In genomic region chr17:40326014-40326831, GRCh38 we compare ENCODE assay signal across 9 cellular contexts. TPM values are rescaled to one million over a fixed set of nuclear protein-coding genes. Genes with fewer than 3 reads are reported as not detected.
DNase-seq lines count a peak whose midpoint lies in the region; ATAC-seq and TF ChIP-seq lines count a peak whose summit lies in the region.
"Had no signal": no experiment of that assay in that cellular context is flagged by ENCODE, and none has a peak within 500 bp of the region (broad histone marks: within the 10 kb centered on the region; RNA-seq: fewer than 3 reads in every experiment).

No MANE protein-coding gene starts in this region.

- no peak for ATAC-seq in GM21381 (IDR thresholded peaks at IDR 0.05; ENCODE audit: unreplicated experiment)

- no peak for TF ChIP-seq CTCF in MM.1S (IDR thresholded peaks at IDR 0.05; ENCODE audit: low read length)

- H3K9ac ChIP-seq in MM.1S (ENCODE audit: low read length) = peak overlapping the region; percentile 62

- peak overlapping the region; percentile 44; the same call in 1 of the 2 replicates for H3K27ac ChIP-seq in ACC112 (ENCODE audit: low read depth, low read length)
- peak overlapping the region; percentile 88 for H3K27ac ChIP-seq in MM.1S (ENCODE audit: low read length)

- H3K4me3 Mint-ChIP-seq in activated naive CD4-positive, alpha-beta T cell treated with anti-CD3 and anti-CD28 coated beads, Interleukin-2, amount 10 ng/mL, durations not matched to agents 7 days and 5 days = peak overlapping the region; percentile 71

- H3K9me3 ChIP-seq in MM.1S (replicated peaks; ENCODE audit: insufficient read depth, low read length) = no peaks in the 10 kb centered on the region
- no peaks in the 10 kb centered on the region for H3K9me3 ChIP-seq in mononuclear cell (ENCODE audit: low read depth, low read length)

- H3K36me3 ChIP-seq in ACC112 (ENCODE audit: insufficient read depth, low read length) (peaks cover 3% of the 10 kb centered on the region; the same call in 1 of the 2 replicates), MM.1S (replicated peaks; ENCODE audit: insufficient read depth, low read length) (peaks cover 6% of the 10 kb centered on the region)

- H3K4me3 ChIP-seq in ACC112 (ENCODE audit: low read depth, low read length) (peak overlapping the region; percentile 23), MM.1S (ENCODE audit: low read length) (peak overlapping the region; percentile 49), mononuclear cell (ENCODE audit: low read length) (peak overlapping the region; percentile 15)

- H3K27me3 ChIP-seq in ACC112 (ENCODE audit: insufficient read depth, low read length) (no peaks in the 10 kb centered on the region), MM.1S (replicated peaks; ENCODE audit: insufficient read depth, low read length) (no peaks in the 10 kb centered on the region), mononuclear cell (ENCODE audit: insufficient read depth, low read length) (no peaks in the 10 kb centered on the region)

- H3K4me1 Mint-ChIP-seq in activated naive CD4-positive, alpha-beta T cell treated with anti-CD3 and anti-CD28 coated beads, Interleukin-2, amount 10 ng/mL, durations not matched to agents 7 days and 5 days = peaks cover 87% of the 10 kb centered on the region

- H3K4me2 ChIP-seq in MM.1S (ENCODE audit: low read depth, low read length) = peak overlapping the region; percentile 90

- H3K79me2 ChIP-seq in ACC112 (ENCODE audit: control insufficient read depth, insufficient read depth, low read length, unreplicated experiment) (peaks cover 81% of the 10 kb centered on the region), MM.1S (ENCODE audit: low read length) (peaks cover 97% of the 10 kb centered on the region)

- peaks cover 34% of the 10 kb centered on the region for H3K36me3 Mint-ChIP-seq in activated naive CD4-positive, alpha-beta T cell treated with anti-CD3 and anti-CD28 coated beads, Interleukin-2, amount 10 ng/mL, durations not matched to agents 7 days and 5 days

- CTCF ChIA-PET in activated naive CD4-positive, alpha-beta T cell treated with anti-CD3 and anti-CD28 coated beads, Interleukin-2, amount 10 ng/mL, durations not matched to agents 7 days and 5 days (lab: Charles Lee) = interaction anchor here (1.5 to 4.6 kb wide), 7 partner anchors 9 to 29 kb away, joined by 3 to 20 read pairs (median 9); no protein-coding TSS in a partner anchor

- H3K4me1 ChIP-seq in ACC112 (ENCODE audit: control insufficient read depth, insufficient read depth, low read length, unreplicated experiment) (peaks cover 88% of the 10 kb centered on the region), MM.1S (ENCODE audit: low read length) (peaks cover 50% of the 10 kb centered on the region), mononuclear cell (ENCODE audit: insufficient read depth, low read length) (peaks cover 96% of the 10 kb centered on the region)

- DNase-seq in MM.1S (peak; percentile 91), SKM-1 treated with dmso at 0.1 percent for 144 hours (lab: John Stamatoyannopoulos, UW; ENCODE audit: unreplicated experiment) (no peak), retina (no peak), NCI-H748 (lab: John Stamatoyannopoulos, UW; ENCODE audit: unreplicated experiment) (no peak)
- DNase-seq in activated naive CD4-positive, alpha-beta T cell treated with anti-CD3 and anti-CD28 coated beads, Interleukin-2, amount 10 ng/mL, durations not matched to agents 7 days and 5 days = peak; percentile 71

- H2AFZ ChIP-seq in ACC112 (ENCODE audit: low read length, unreplicated experiment) (no peak overlapping the region), MM.1S (ENCODE audit: low read length) (no peak overlapping the region)

- no peaks in the 10 kb centered on the region for H3K27me3 Mint-ChIP-seq in activated naive CD4-positive, alpha-beta T cell treated with anti-CD3 and anti-CD28 coated beads, Interleukin-2, amount 10 ng/mL, durations not matched to agents 7 days and 5 days

- peaks cover 46% of the 10 kb centered on the region for H3F3A ChIP-seq in MM.1S (ENCODE audit: insufficient read depth, low read length)

- no peaks in the 10 kb centered on the region for H3K9me2 ChIP-seq in MM.1S (replicated peaks; ENCODE audit: insufficient read depth, low read length)

- H3K9me3 Mint-ChIP-seq in activated naive CD4-positive, alpha-beta T cell treated with anti-CD3 and anti-CD28 coated beads, Interleukin-2, amount 10 ng/mL, durations not matched to agents 7 days and 5 days = no peaks in the 10 kb centered on the region

- peaks cover 34% of the 10 kb centered on the region for H4K20me1 ChIP-seq in MM.1S (ENCODE audit: insufficient read depth, low read length)

- peak overlapping the region; percentile 91 for H3K27ac Mint-ChIP-seq in activated naive CD4-positive, alpha-beta T cell treated with anti-CD3 and anti-CD28 coated beads, Interleukin-2, amount 10 ng/mL, durations not matched to agents 7 days and 5 days

RNA-seq across cellular contexts. Expression of gene RARA, which starts 17.2 kb away (rescaled TPM):
- 67.9 TPM for total RNA-seq in mononuclear cell

RNA-seq across cellular contexts. Expression of gene GJD3, which starts 38.3 kb away (rescaled TPM):
- 0.21 TPM for total RNA-seq in mononuclear cell
- total RNA-seq: LHCN-M2 had no signal

RNA-seq across cellular contexts. Expression of gene CDC6, which starts 38.5 kb away (rescaled TPM):
- total RNA-seq in mononuclear cell = 0.21 TPM

Comparison
In these comparisons a context has a peak if more than half of its experiments do, and no peak if none do; other contexts are left out.
1. DNase-seq: peak in MM.1S (single experiment) and activated naive CD4-positive, alpha-beta T cell treated with anti-CD3 and anti-CD28 coated beads, Interleukin-2, amount 10 ng/mL, durations not matched to agents 7 days and 5 days (single experiment); none in SKM-1 treated with dmso at 0.1 percent for 144 hours (single experiment), retina (single experiment) and NCI-H748 (single experiment).
2. Peak in every context shown above with its lines, with median percentiles within 50 percentile points of each other: H3K4me3 ChIP-seq.